In genomic region chr7:141563956-141564623, GRCh38 we compare ENCODE assay signal across 7 cellular contexts. TPM values are rescaled to one million over a fixed set of nuclear protein-coding genes. Genes with fewer than 3 reads are reported as not detected.
DNase-seq lines count a peak whose midpoint lies in the region; ATAC-seq and TF ChIP-seq lines count a peak whose summit lies in the region.

No MANE protein-coding gene starts in this region.

- H3K27me3 ChIP-seq in H7 (ENCODE audit: control insufficient read depth, insufficient read depth, low read length) (no peaks in the 10 kb centered on the region), mesendoderm (ENCODE audit: insufficient read depth, low read length, poor library complexity) (no peaks in the 10 kb centered on the region)

- H4K5ac ChIP-seq in mesendoderm (ENCODE audit: low read length): no peak overlapping the region

- ATAC-seq in GM18870 (IDR thresholded peaks at IDR 0.05; ENCODE audit: unreplicated experiment) (peak; percentile 59), HG02571 (IDR thresholded peaks at IDR 0.05; ENCODE audit: unreplicated experiment) (no peak), GM21381 (IDR thresholded peaks at IDR 0.05; ENCODE audit: unreplicated experiment) (no peak)

- POLR2A ChIA-PET in OCI-LY7 (lab: Charles Lee): interaction anchor here (0.6 kb wide), 1 partner anchor 523 kb away, joined by 3 read pairs; no protein-coding TSS in a partner anchor

- H3K36me3 ChIP-seq in H7 (replicated peaks; ENCODE audit: control insufficient read depth, insufficient read depth, low read length) (peaks cover 7% of the 10 kb centered on the region), OCI-LY7 (ENCODE audit: insufficient read depth, low read length) (peaks cover 81% of the 10 kb centered on the region), mesendoderm (ENCODE audit: control insufficient read depth, insufficient read depth, low read length) (no peaks in the 10 kb centered on the region)

- no peak overlapping the region for H2AK5ac ChIP-seq in mesendoderm (ENCODE audit: low read length)

- H3K23ac ChIP-seq in mesendoderm (ENCODE audit: low read length): no peak overlapping the region

- peaks cover 6% of the 10 kb centered on the region for H3K9me3 ChIP-seq in OCI-LY7 (ENCODE audit: low read length)

- no peaks in the 10 kb centered on the region for H3K4me1 ChIP-seq in OCI-LY7 (ENCODE audit: insufficient read depth, low read length, poor library complexity, severe bottlenecking)
- H3K4me1 ChIP-seq in mesendoderm (ENCODE audit: control insufficient read depth, low read depth, low read length): no peaks in the 10 kb centered on the region

- no peak overlapping the region for H3K9ac ChIP-seq in mesendoderm (ENCODE audit: low read length)

- no peak overlapping the region for H3K4ac ChIP-seq in mesendoderm (ENCODE audit: low read depth, low read length)

- H3K56ac ChIP-seq in mesendoderm (ENCODE audit: low read length): no peak overlapping the region

- no peak overlapping the region for H4K8ac ChIP-seq in mesendoderm (ENCODE audit: low read depth, low read length)

- no CpG with 5 or more reads among the region's 2 CpGs for WGBS in mesendoderm (ENCODE audit: extremely low coverage, insufficient coverage, low lambda C conversion rate)

- no TSS peak for BruUV-seq in OCI-LY7 (replicated peaks; lab: Mats Ljungman, UMichigan)

- no peaks in the 10 kb centered on the region for H3K9me2 ChIP-seq in OCI-LY7 (ENCODE audit: insufficient read depth, low read length)

- H2BK120ac ChIP-seq in mesendoderm (ENCODE audit: low read depth, low read length): no peak overlapping the region

- CTCF ChIA-PET in OCI-LY7 (lab: Charles Lee; ENCODE audit: unreplicated experiment): no interaction called here

- no peak for TF ChIP-seq CTCF in OCI-LY7 (conservative IDR thresholded peaks at IDR 0.05; ENCODE audit: low read length)

- H4K20me1 ChIP-seq in OCI-LY7 (ENCODE audit: insufficient read depth, low read length): no peaks in the 10 kb centered on the region

- intact Hi-C loops in OCI-LY7 (cut with micrococcal nuclease; ENCODE audit: unreplicated experiment): no loop called here

- H2BK15ac ChIP-seq in mesendoderm (replicated peaks; ENCODE audit: low read depth): no peak overlapping the region

- H2BK5ac ChIP-seq in mesendoderm (ENCODE audit: low read length): no peak overlapping the region

- H3K79me1 ChIP-seq in mesendoderm (ENCODE audit: low read length): peaks cover 1% of the 10 kb centered on the region

- no peak overlapping the region for H3K18ac ChIP-seq in mesendoderm (ENCODE audit: low read length)

- H2AFZ ChIP-seq in OCI-LY7 (ENCODE audit: low read length): no peak overlapping the region

- DNase-seq in H7: peak; percentile 21
- DNase-seq in OCI-LY7 (ENCODE audit: low spot score): peak; percentile 5
- DNase-seq in mesendoderm: peak; percentile 48
- no peak for DNase-seq in HuH-7 (ENCODE audit: low spot score)

- H3K79me2 ChIP-seq in OCI-LY7 (ENCODE audit: insufficient read depth, low read depth, low read length) (peaks cover 7% of the 10 kb centered on the region; the same call in 1 of the 2 replicates), mesendoderm (ENCODE audit: control insufficient read depth, insufficient read depth, low read length) (no peaks in the 10 kb centered on the region)

- H3K27ac ChIP-seq in OCI-LY7 (ENCODE audit: low read depth, low read length, poor library complexity, severe bottlenecking) (no peak overlapping the region), mesendoderm (ENCODE audit: low read depth, low read length) (no peak overlapping the region)

- H3K4me2 ChIP-seq in OCI-LY7 (ENCODE audit: low read length): no peak overlapping the region
- no peak overlapping the region for H3K4me2 ChIP-seq in mesendoderm (ENCODE audit: low read length)

- H3K4me3 ChIP-seq in H7 (ENCODE audit: insufficient read depth, low read depth, low read length): no peak overlapping the region
- no peak overlapping the region for H3K4me3 ChIP-seq in OCI-LY7 (ENCODE audit: low read depth, low read length, poor library complexity, severe bottlenecking)
- H3K4me3 ChIP-seq in mesendoderm (ENCODE audit: low read length): no peak overlapping the region

RNA-seq across cellular contexts. Expression of gene AGK, which starts 12.9 kb away (rescaled TPM):
- total RNA-seq in H7 (2014; rRNA removed; shearing (Covaris generic)): 49.1 and 59.9 TPM in 2 replicates
- 26.5 and 31.2 TPM in 2 replicates for total RNA-seq in OCI-LY7 (2014; rRNA removed; shearing (Covaris generic))
- total RNA-seq in OCI-LY7 (2022): 33.6 and 40.5 TPM in 2 replicates
- 26.2 TPM for polyA plus RNA-seq in mesendoderm (2013, experiment 1 of 2)
- 29.0 TPM for polyA plus RNA-seq in mesendoderm (2013, experiment 2 of 2)
